21 cellular contexts compared by ENCODE assay signal in the genomic region with DNA sequence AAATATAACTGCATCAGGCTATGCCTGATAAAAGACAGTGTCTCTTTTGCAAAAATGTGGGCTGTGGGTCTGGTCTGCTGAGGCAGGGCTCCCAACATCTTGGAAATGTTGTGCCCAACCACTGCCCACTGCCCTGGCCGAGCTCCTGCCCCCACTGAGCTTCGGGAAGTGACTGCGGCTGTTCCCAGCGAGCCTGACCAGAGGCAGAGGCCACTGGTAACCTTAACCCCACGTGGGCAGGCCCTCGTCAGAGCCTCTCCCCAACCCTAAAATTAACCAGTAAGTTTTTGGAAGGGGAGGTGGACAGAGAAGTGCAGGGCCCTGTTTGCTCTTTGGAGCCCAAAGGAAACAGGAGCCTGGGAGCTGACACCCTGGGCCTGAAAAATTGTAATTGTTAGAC.
DNase-seq lines count a peak whose midpoint lies in the region; ATAC-seq and TF ChIP-seq lines count a peak whose summit lies in the region.
"Had no signal": no experiment of that assay in that cellular context is flagged by ENCODE, and none has a peak within 500 bp of the region (broad histone marks: within the 10 kb centered on the region; RNA-seq: fewer than 3 reads in every experiment).

No MANE protein-coding gene starts in this region.

- peaks cover 0 to 5% of the 10 kb centered on the region in 2 donors for H3K36me3 Mint-ChIP-seq in CD14-positive monocyte
- H3K36me3 Mint-ChIP-seq in activated CD8-positive, alpha-beta T cell treated with anti-CD3 and anti-CD28 coated beads for 36 hours (ENCODE audit: low read depth), result no peaks in the 10 kb centered on the region

- CTCF ChIA-PET in activated CD8-positive, alpha-beta T cell treated with anti-CD3 and anti-CD28 coated beads for 36 hours (lab: Charles Lee), result no interaction called here

- intact Hi-C loops in CD14-positive monocyte (cut with micrococcal nuclease), result loop anchor here in 1 of 2 donors (10.0 kb wide), 2 partner anchors 138 to 222 kb away; a partner anchor contains a TSS
- intact Hi-C loops in adrenal gland (cut with DNase I), result no loop called here
- intact Hi-C loops in mucosa of descending colon (cut with DNase I, micrococcal nuclease), result no loop called here
- intact Hi-C loops in sciatic nerve (cut with DNase I), result no loop called here
- intact Hi-C loops in activated CD8-positive, alpha-beta T cell treated with anti-CD3 and anti-CD28 coated beads for 36 hours (cut with micrococcal nuclease), result no loop called here

- H3K9me3 ChIP-seq in adrenal gland (replicated peaks in 1 of 3) (no peaks in the 10 kb centered on the region), mucosa of descending colon (no peaks in the 10 kb centered on the region)
- H3K9me3 ChIP-seq: lower lobe of right lung, upper lobe of right lung had no signal

- peak overlapping the region in 6 of 7 donors; percentile 49 to 91 (median 78) for H3K27ac Mint-ChIP-seq in CD14-positive monocyte
- no peak overlapping the region for H3K27ac Mint-ChIP-seq in activated CD8-positive, alpha-beta T cell treated with anti-CD3 and anti-CD28 coated beads for 36 hours
- H3K27ac Mint-ChIP-seq: activated naive CD8-positive, alpha-beta T cell treated with anti-CD3 and anti-CD28 coated beads, Interleukin-2, amount 50 U/mL, for 24 hours; activated T-cell treated with anti-CD3 and anti-CD28 coated beads, Interleukin-2, amount 50 U/mL, for 24 hours; CD4-positive, alpha-beta T cell had no signal

- H3K4me3 Mint-ChIP-seq in CD14-positive monocyte, result no peak overlapping the region
- H3K4me3 Mint-ChIP-seq in activated CD8-positive, alpha-beta T cell treated with anti-CD3 and anti-CD28 coated beads for 36 hours, result no peak overlapping the region
- H3K4me3 Mint-ChIP-seq: activated naive CD8-positive, alpha-beta T cell treated with anti-CD3 and anti-CD28 coated beads, Interleukin-2, amount 50 U/mL, for 24 hours; activated T-cell treated with anti-CD3 and anti-CD28 coated beads, Interleukin-2, amount 50 U/mL, for 24 hours; CD4-positive, alpha-beta T cell had no signal

- H3K4me3 ChIP-seq in adrenal gland (no peak overlapping the region), mucosa of descending colon (no peak overlapping the region)
- H3K4me3 ChIP-seq: dorsolateral prefrontal cortex, GM12878, lower lobe of right lung, upper lobe of right lung had no signal

- no peak for TF ChIP-seq POLR2A in adrenal gland (IDR thresholded peaks at IDR 0.05)

- no peak for TF ChIP-seq CTCF in CD14-positive monocyte (IDR thresholded peaks at IDR 0.05)
- no peak for TF ChIP-seq CTCF in adrenal gland (IDR thresholded peaks at IDR 0.05)
- no peak for TF ChIP-seq CTCF in mucosa of descending colon (IDR thresholded peaks at IDR 0.05)
- TF ChIP-seq CTCF in activated CD8-positive, alpha-beta T cell treated with anti-CD3 and anti-CD28 coated beads for 36 hours (IDR thresholded peaks at IDR 0.05), result no peak

- H3K27me3 Mint-ChIP-seq in CD14-positive monocyte (ENCODE audit: low read depth in 3 of 3), result peaks cover 2 to 6% (median 3%) of the 10 kb centered on the region in 3 donors
- no peaks in the 10 kb centered on the region for H3K27me3 Mint-ChIP-seq in activated CD8-positive, alpha-beta T cell treated with anti-CD3 and anti-CD28 coated beads for 36 hours
- H3K27me3 Mint-ChIP-seq: activated T-cell treated with anti-CD3 and anti-CD28 coated beads, Interleukin-2, amount 50 U/mL, for 24 hours had no signal

- POLR2A ChIA-PET in activated CD8-positive, alpha-beta T cell treated with anti-CD3 and anti-CD28 coated beads for 36 hours (lab: Charles Lee), result no interaction called here

- H3K9me3 Mint-ChIP-seq in CD14-positive monocyte, result peaks cover 0 to 14% (median 4%) of the 10 kb centered on the region in 7 donors
- no peaks in the 10 kb centered on the region for H3K9me3 Mint-ChIP-seq in activated CD8-positive, alpha-beta T cell treated with anti-CD3 and anti-CD28 coated beads for 36 hours
- H3K9me3 Mint-ChIP-seq: activated T-cell treated with anti-CD3 and anti-CD28 coated beads, Interleukin-2, amount 50 U/mL, for 24 hours; CD4-positive, alpha-beta T cell had no signal

- 59 to 86% (median 81%) methylated on average over 2 to 6 of the region's 6 CpGs for WGBS in adrenal gland, 4 donors

- peak overlapping the region in 2 of 5 donors; percentile 61 to 74 for H3K27ac ChIP-seq in adrenal gland
- H3K27ac ChIP-seq: lower lobe of right lung, upper lobe of right lung had no signal

- DNase-seq in CD14-positive monocyte (ENCODE audit: low spot score) (no peak), adrenal gland (peak in 5 of 7 donors; percentile 24 to 49 (median 34)), mucosa of descending colon (peak in 2 of 3 donors; percentile 16 to 35), sciatic nerve (ENCODE audit: low spot score) (no peak), SKM-1 treated with dmso at 0.1 percent for 144 hours (lab: John Stamatoyannopoulos, UW; ENCODE audit: unreplicated experiment) (no peak)
- no peak for DNase-seq in activated CD8-positive, alpha-beta T cell treated with anti-CD3 and anti-CD28 coated beads for 36 hours
- DNase-seq: activated naive CD8-positive, alpha-beta T cell treated with anti-CD3 and anti-CD28 coated beads, Interleukin-2, amount 50 U/mL, for 24 hours; activated T-cell treated with anti-CD3 and anti-CD28 coated beads, Interleukin-2, amount 50 U/mL, for 24 hours; CD4-positive, alpha-beta T cell; cerebellar nuclear complex; IMR-90; lower lobe of right lung; NCI-H446; NCI-H82; stimulated activated CD4-positive, alpha-beta T cell treated with anti-CD3 and anti-CD28 coated beads, Interleukin-4, amount 100 ng/mL, for 1 hour; T-helper 2 cell; upper lobe of right lung had no signal

- no peaks in the 10 kb centered on the region for H3K27me3 ChIP-seq in adrenal gland
- H3K27me3 ChIP-seq: dorsolateral prefrontal cortex, upper lobe of right lung had no signal

- peaks cover 56% of the 10 kb centered on the region for H3K4me1 Mint-ChIP-seq in CD14-positive monocyte
- H3K4me1 Mint-ChIP-seq in activated CD8-positive, alpha-beta T cell treated with anti-CD3 and anti-CD28 coated beads for 36 hours (ENCODE audit: low read depth), result no peaks in the 10 kb centered on the region
- H3K4me1 Mint-ChIP-seq: activated naive CD8-positive, alpha-beta T cell treated with anti-CD3 and anti-CD28 coated beads, Interleukin-2, amount 50 U/mL, for 24 hours had no signal

- H3K36me3 ChIP-seq in adrenal gland (replicated peaks in 1 of 2) (no peaks in the 10 kb centered on the region), mucosa of descending colon (ENCODE audit: low read depth) (no peaks in the 10 kb centered on the region)
- H3K36me3 ChIP-seq: lower lobe of right lung, upper lobe of right lung had no signal

- H3K4me1 ChIP-seq in adrenal gland (replicated peaks in 1 of 2) (no peaks in the 10 kb centered on the region), mucosa of descending colon (ENCODE audit: low read depth) (no peaks in the 10 kb centered on the region)

- ATAC-seq in mucosa of descending colon, result no peak
- peak; percentile 19 for ATAC-seq in sciatic nerve
- ATAC-seq in HG03196 (IDR thresholded peaks at IDR 0.05; ENCODE audit: unreplicated experiment), result no peak
- ATAC-seq in activated CD8-positive, alpha-beta T cell treated with anti-CD3 and anti-CD28 coated beads for 36 hours, result no peak
- ATAC-seq: activated naive CD8-positive, alpha-beta T cell treated with anti-CD3 and anti-CD28 coated beads, Interleukin-2, amount 50 U/mL, for 24 hours; GM12878; lower lobe of right lung; SK-N-SH treated with all-trans-retinoic acid at 6 μM for 48 hours; upper lobe of right lung had no signal

Comparison
In these comparisons a context has a peak if more than half of its experiments do, and no peak if none do; other contexts are left out.
1. DNase-seq: peak in adrenal gland (5 of 7) and mucosa of descending colon (2 of 3); none in CD14-positive monocyte (single experiment), sciatic nerve (single experiment), activated CD8-positive, alpha-beta T cell treated with anti-CD3 and anti-CD28 coated beads for 36 hours (single experiment) and SKM-1 treated with dmso at 0.1 percent for 144 hours (single experiment).